14 cellular contexts compared by ENCODE assay signal in genomic region chr2:233288663-233289062, GRCh38. TPM values are rescaled to one million over a fixed set of nuclear protein-coding genes. Genes with fewer than 3 reads are reported as not detected.
DNase-seq lines count a peak whose midpoint lies in the region; ATAC-seq and TF ChIP-seq lines count a peak whose summit lies in the region.
"Had no signal": no experiment of that assay in that cellular context is flagged by ENCODE, and none has a peak within 500 bp of the region (broad histone marks: within the 10 kb centered on the region; RNA-seq: fewer than 3 reads in every experiment).

No MANE protein-coding gene starts in this region.

- H3K27me3 Mint-ChIP-seq in T-helper 17 cell, result no peaks in the 10 kb centered on the region
- H3K27me3 Mint-ChIP-seq: activated T-helper 17 cell treated with anti-CD3 and anti-CD28 coated beads, Interleukin-2, amount 50 U/mL, for 72 hours; stimulated activated naive CD8-positive, alpha-beta T cell treated with anti-CD3 and anti-CD28 coated beads, Interleukin-15, Interleukin-2, amounts not matched to agents 100 ng/mL and 50 ng/mL, for 24 hours had no signal

- H3K36me3 ChIP-seq in gastrocnemius medialis, result peaks cover 3 to 92% of the 10 kb centered on the region in 2 donors

- no peaks in the 10 kb centered on the region for H3K9me3 ChIP-seq in T-helper 17 cell (ENCODE audit: control insufficient read depth, low read length, poor library complexity, severe bottlenecking)
- no peaks in the 10 kb centered on the region for H3K9me3 ChIP-seq in gastrocnemius medialis

- H3K4me1 ChIP-seq in gastrocnemius medialis, result no peaks in the 10 kb centered on the region

- H3K27me3 ChIP-seq in gastrocnemius medialis, result no peaks in the 10 kb centered on the region

- H3K4me3 Mint-ChIP-seq in T-helper 17 cell, result no peak overlapping the region
- H3K4me3 Mint-ChIP-seq: activated T-helper 17 cell treated with anti-CD3 and anti-CD28 coated beads, Interleukin-2, amount 50 U/mL, for 72 hours; stimulated activated naive CD8-positive, alpha-beta T cell treated with anti-CD3 and anti-CD28 coated beads, Interleukin-15, Interleukin-2, amounts not matched to agents 100 ng/mL and 50 ng/mL, for 24 hours had no signal

- ATAC-seq in T-helper 17 cell (no peak), GM18870 (IDR thresholded peaks at IDR 0.05; ENCODE audit: unreplicated experiment) (no peak), gastrocnemius medialis (no peak)
- ATAC-seq: activated T-helper 17 cell treated with anti-CD3 and anti-CD28 coated beads, Interleukin-2, amount 50 U/mL, for 72 hours; Panc1 had no signal

- DNase-seq in Ammon's horn (ENCODE audit: low spot score) (peak; percentile 72), DMS153 (lab: John Stamatoyannopoulos, UW) (peak; percentile 32), T-helper 17 cell (no peak), medulla oblongata (ENCODE audit: extremely low spot score) (peak; percentile 80), UCSD-AML1 (lab: John Stamatoyannopoulos, UW; ENCODE audit: unreplicated experiment) (no peak), gastrocnemius medialis (no peak)
- no peak for DNase-seq in stimulated activated CD8-positive, alpha-beta memory T cell treated with anti-CD3 and anti-CD28 coated beads, Interleukin-4, amount 100 ng/mL, for 48 hours
- DNase-seq: foreskin melanocyte, kidney, T-helper 1 cell had no signal

- intact Hi-C loops in gastrocnemius medialis (cut with DNase I; ENCODE audit: low total_unique reads), result no loop called here

- in situ Hi-C loops in gastrocnemius medialis (cut with MboI; ENCODE audit: low sequenced_read_pairs in 4 of 4), result no loop called here

- H3K27ac ChIP-seq in gastrocnemius medialis, result no peak overlapping the region

- H3K27ac Mint-ChIP-seq in T-helper 17 cell, result peak overlapping the region; percentile 37
- H3K27ac Mint-ChIP-seq: activated T-helper 17 cell treated with anti-CD3 and anti-CD28 coated beads, Interleukin-2, amount 50 U/mL, for 72 hours had no signal

- peaks cover 21% of the 10 kb centered on the region for H3K36me3 Mint-ChIP-seq in T-helper 17 cell (ENCODE audit: low read depth)

- no peak for TF ChIP-seq POLR2A in gastrocnemius medialis (IDR thresholded peaks at IDR 0.05)

- peaks cover 13% of the 10 kb centered on the region for H3K4me1 Mint-ChIP-seq in T-helper 17 cell

- no peak overlapping the region for H3K4me3 ChIP-seq in gastrocnemius medialis

- TF ChIP-seq CTCF in gastrocnemius medialis (IDR thresholded peaks at IDR 0.05 in 4 of 5, conservative IDR thresholded peaks at IDR 0.05 in 1 of 5), result no peak

RNA-seq across cellular contexts. Expression of gene SAG, which starts 19.0 kb away (rescaled TPM):
- total RNA-seq in T-helper 17 cell (under 1 TPM; 0.10 to 0.25 TPM), gastrocnemius medialis (under 1 TPM in 1 of 4 donors, not detected in 3; 0.10 TPM)
- total RNA-seq: kidney had no signal

RNA-seq across cellular contexts. Expression of gene ATG16L1, which starts 37.2 kb away (rescaled TPM):
- total RNA-seq in T-helper 17 cell (100 to 1,000 TPM in 1 of 2 donors, 10 to 100 TPM in 1; 87.3 to 115 TPM), gastrocnemius medialis (10 to 100 TPM; 20.8 to 36.1 (median 35.9) TPM)

Comparison
In these comparisons a context has a peak if more than half of its experiments do, and no peak if none do; other contexts are left out.
1. DNase-seq: peak in Ammon's horn (single experiment), DMS153 (single experiment) and medulla oblongata (single experiment); none in T-helper 17 cell (0 of 3), stimulated activated CD8-positive, alpha-beta memory T cell treated with anti-CD3 and anti-CD28 coated beads, Interleukin-4, amount 100 ng/mL, for 48 hours (single experiment), UCSD-AML1 (single experiment) and gastrocnemius medialis (0 of 2).